Comparison of ENCODE assay signal across 1 cellular context in genomic region chr6:166950443-166950821, GRCh38.
TF ChIP-seq lines count a peak whose summit lies in the region.

No MANE protein-coding gene starts in this region.

TF ChIP-seq in HepG2, 621 proteins besides CTCF, POLR2A, EP300 and RAD21 (continued from another document):
- TF ChIP-seq ZNF652 (CRISPR knock-in tag; IDR thresholded peaks at IDR 0.05; ENCODE audit: borderline replicate concordance, low read depth): no peak
- TF ChIP-seq RBFOX2 (IDR thresholded peaks at IDR 0.05; ENCODE audit: low read depth, low read length): peak; percentile 5; the same call in 1 of the 2 replicates
- TF ChIP-seq MAFK (conservative IDR thresholded peaks at IDR 0.05 in 1 of 2, IDR thresholded peaks at IDR 0.05 in 1 of 2; ENCODE audit: low read length in 2 of 2): peak in 1 of 2 experiments; percentile 87; a peak in 3 of 4 replicates
- TF ChIP-seq ELK4 (CRISPR knock-in tag; IDR thresholded peaks at IDR 0.05; ENCODE audit: borderline replicate concordance): no peak
- TF ChIP-seq ZNF253 (CRISPR knock-in tag; IDR thresholded peaks at IDR 0.05; ENCODE audit: borderline replicate concordance): 0 out of 2 replicates have a peak, but pooled peaks have one; percentile 33
- no peak for TF ChIP-seq ZNF646 (CRISPR knock-in tag; IDR thresholded peaks at IDR 0.05)
- no peak for TF ChIP-seq DZIP1 (CRISPR knock-in tag; IDR thresholded peaks at IDR 0.05)
- no peak for TF ChIP-seq LBX2 (CRISPR knock-in tag; IDR thresholded peaks at IDR 0.05; ENCODE audit: borderline replicate concordance)
- no peak for TF ChIP-seq PRDM15 (CRISPR knock-in tag; IDR thresholded peaks at IDR 0.05)
- peak; percentile 79 for TF ChIP-seq MAFF (IDR thresholded peaks at IDR 0.05; ENCODE audit: low read depth, low read length)
- no peak for TF ChIP-seq NFATC3 (CRISPR knock-in tag; IDR thresholded peaks at IDR 0.05)
- no peak for TF ChIP-seq POGZ (CRISPR knock-in tag; IDR thresholded peaks at IDR 0.05)
- TF ChIP-seq ZNF30 (CRISPR knock-in tag; IDR thresholded peaks at IDR 0.05): no peak
- TF ChIP-seq ETV5 (CRISPR knock-in tag; IDR thresholded peaks at IDR 0.05; ENCODE audit: borderline replicate concordance): no peak
- TF ChIP-seq CHD4 (IDR thresholded peaks at IDR 0.05; ENCODE audit: borderline replicate concordance, low read length): no peak
- TF ChIP-seq UBTF (CRISPR knock-in tag; IDR thresholded peaks at IDR 0.05): peak; percentile 14; the same call in 1 of the 2 replicates
- no peak for TF ChIP-seq HMG20A (CRISPR knock-in tag; IDR thresholded peaks at IDR 0.05; ENCODE audit: borderline replicate concordance)
- peak; percentile 19; the same call in 1 of the 2 replicates for TF ChIP-seq ZNF768 (CRISPR knock-in tag; IDR thresholded peaks at IDR 0.05)
- TF ChIP-seq ZNF766 (CRISPR knock-in tag; IDR thresholded peaks at IDR 0.05; ENCODE audit: borderline replicate concordance): no peak
- TF ChIP-seq ZNF512 (CRISPR knock-in tag; IDR thresholded peaks at IDR 0.05): no peak
- TF ChIP-seq ZNF496 (CRISPR knock-in tag; IDR thresholded peaks at IDR 0.05; ENCODE audit: insufficient replicate concordance): no peak
- peak; percentile 77; the same call in 1 of the 2 replicates for TF ChIP-seq NRL (CRISPR knock-in tag; IDR thresholded peaks at IDR 0.05; ENCODE audit: borderline replicate concordance)
- TF ChIP-seq HNRNPH1 (optimal IDR thresholded peaks at IDR 0.05; ENCODE audit: low read depth, low read length): no peak
- TF ChIP-seq BCL6 (CRISPR knock-in tag; IDR thresholded peaks at IDR 0.05): no peak
- no peak for TF ChIP-seq DDIT3 (CRISPR knock-in tag; IDR thresholded peaks at IDR 0.05)
